Comparison of ENCODE assay signal across 9 cellular contexts in the genomic region with DNA sequence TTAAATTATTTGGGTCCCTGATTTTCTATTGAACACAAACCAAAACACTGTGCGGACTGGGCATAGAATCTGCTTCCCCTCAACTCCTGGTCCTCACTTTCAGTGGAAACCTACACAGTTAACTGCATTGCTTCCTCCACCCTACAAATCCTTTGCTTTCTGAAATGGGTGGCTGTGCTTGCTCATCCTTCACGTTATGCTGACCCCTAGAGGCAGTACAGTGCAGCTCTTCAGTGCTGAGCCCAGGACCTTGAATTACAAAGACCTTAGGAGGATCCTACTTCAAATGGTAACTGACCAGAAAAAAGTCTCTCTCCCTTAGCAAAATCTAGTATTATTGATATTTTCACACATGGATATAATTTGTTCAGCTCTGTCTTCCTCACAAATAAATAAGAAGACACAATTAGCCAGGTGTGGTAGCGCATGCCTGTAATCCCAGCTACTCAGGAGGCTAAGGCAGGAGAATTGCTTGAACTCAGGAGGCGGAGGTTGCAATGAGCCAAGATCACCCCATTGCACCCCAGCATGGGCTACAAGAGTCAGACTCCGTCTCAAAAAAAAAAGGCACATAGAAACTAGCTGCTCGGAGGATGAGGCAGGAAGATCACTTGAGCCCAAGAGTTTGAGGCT.
DNase-seq lines count a peak whose midpoint lies in the region; ATAC-seq, FAIRE-seq and TF ChIP-seq lines count a peak whose summit lies in the region.
"Had no signal": no experiment of that assay in that cellular context is flagged by ENCODE, and none has a peak within 500 bp of the region (broad histone marks: within the 10 kb centered on the region; RNA-seq: fewer than 3 reads in every experiment).

No MANE protein-coding gene starts in this region.

- peaks cover 0 to 4% (median 1%) of the 10 kb centered on the region in 4 experiments; a peak in 3 of 8 replicates for H3K36me3 ChIP-seq in H1 (ENCODE audit: control insufficient read depth in 2 of 4, insufficient read depth in 4 of 4, low read length in 3 of 4)
- no peaks in the 10 kb centered on the region for H3K36me3 ChIP-seq in mesenchymal stem cell (ENCODE audit: control insufficient read depth in 1 of 2, insufficient read depth in 2 of 2, low read depth in 1 of 2, low read length in 2 of 2)

- H3K23me2 ChIP-seq in H1 (ENCODE audit: low read depth, low read length) = no peaks in the 10 kb centered on the region

- H3K9me3 ChIP-seq in H1 (ENCODE audit: insufficient read depth in 2 of 2, low read depth in 1 of 2, low read length in 1 of 2) (no peaks in the 10 kb centered on the region), mesenchymal stem cell (ENCODE audit: control insufficient read depth, low read length) (no peaks in the 10 kb centered on the region)

- H3K4me3 ChIP-seq in H1 (ENCODE audit: extremely low read depth in 1 of 4, insufficient read depth in 2 of 4, low read depth in 3 of 4, low read length in 4 of 4) (no peak overlapping the region), mesenchymal stem cell (ENCODE audit: insufficient read depth in 1 of 2, low read depth in 1 of 2, low read length in 2 of 2) (no peak overlapping the region)

- CTCF ChIA-PET in H1 (lab: Charles Lee; ENCODE audit: partially characterized antibody) = interaction anchor here (0.6 to 14.8 kb wide), 27 partner anchors 8 to 1257 kb away, joined by 3 to 191 read pairs (median 4); no protein-coding TSS in a partner anchor

- H3K4me1 ChIP-seq in H1 (replicated peaks in 1 of 4; ENCODE audit: control insufficient read depth in 3 of 4, insufficient read depth in 4 of 4, low read length in 3 of 4) (no peaks in the 10 kb centered on the region), mesenchymal stem cell (ENCODE audit: control insufficient read depth, insufficient read depth, low read depth, low read length) (no peaks in the 10 kb centered on the region)

- H3K4ac ChIP-seq in H1 (replicated peaks; ENCODE audit: insufficient read length, low read depth, low read length) (no peak overlapping the region), mesenchymal stem cell (ENCODE audit: low read depth in 1 of 2, low read length in 2 of 2) (no peak overlapping the region)

- DNase-seq in A172 (ENCODE audit: low spot score) (peak; percentile 56), NCI-H1092 (lab: John Stamatoyannopoulos, UW) (peak; percentile 9), SKM-1 treated with dmso at 0.1 percent for 144 hours (lab: John Stamatoyannopoulos, UW; ENCODE audit: unreplicated experiment) (peak; percentile 48), H1 (ENCODE audit: low read depth in 1 of 2, low spot score in 2 of 2) (peak in 1 of 2 experiments; percentile 63), mesenchymal stem cell (peak; percentile 65), NCI-H1048 (lab: John Stamatoyannopoulos, UW) (no peak)

- TF ChIP-seq POLR2A in H1 (IDR thresholded peaks at IDR 0.05; ENCODE audit: control extremely low read depth in 1 of 2, low read depth in 2 of 2, low read length in 2 of 2) = no peak

- 67% methylated on average over 6 of the region's 6 CpGs; no CpG with 5 or more reads in 1 of the 2 experiments for WGBS in H1 (ENCODE audit: extremely low coverage in 1 of 2, insufficient coverage in 1 of 2, insufficient read length in 1 of 2, insufficient replicate concordance in 2 of 2, low coverage in 1 of 2, low lambda C conversion rate in 2 of 2, missing lambda C conversion rate in 1 of 2), 2 experiments
- 65% methylated on average over 6 of the region's 6 CpGs for WGBS in mesenchymal stem cell

- H3K4me2 ChIP-seq in H1 (ENCODE audit: insufficient read depth in 1 of 2, low read depth in 2 of 2, low read length in 2 of 2) = no peak overlapping the region
- H3K4me2 ChIP-seq in mesenchymal stem cell (ENCODE audit: low read length, poor library complexity, severe bottlenecking) = no peak overlapping the region

- no peak overlapping the region for H2BK5ac ChIP-seq in H1 (ENCODE audit: low read depth, low read length)
- H2BK5ac ChIP-seq in mesenchymal stem cell (ENCODE audit: low read depth, low read length, poor library complexity, severe bottlenecking) = no peak overlapping the region

- H3K27ac ChIP-seq in H1 (ENCODE audit: low read depth, low read length) (no peak overlapping the region), mesenchymal stem cell (ENCODE audit: low read length, poor library complexity, severe bottlenecking) (no peak overlapping the region)

- H3K9ac ChIP-seq in H1 (replicated peaks in 1 of 4; ENCODE audit: extremely low read depth in 1 of 4, low read depth in 3 of 4, low read length in 3 of 4) = no peak overlapping the region
- H3K9ac ChIP-seq in mesenchymal stem cell (ENCODE audit: low read length) = no peak overlapping the region

- H3K14ac ChIP-seq in H1 (ENCODE audit: insufficient read length) = no peak overlapping the region
- no peak overlapping the region for H3K14ac ChIP-seq in mesenchymal stem cell (ENCODE audit: low read length in 2 of 2)

- no peak overlapping the region for H3K56ac ChIP-seq in H1 (replicated peaks; ENCODE audit: insufficient read length, low read depth, low read length)

- TF ChIP-seq EP300 in H1 (IDR thresholded peaks at IDR 0.05; ENCODE audit: borderline replicate concordance in 1 of 2, low read depth in 2 of 2, low read length in 2 of 2) = no peak

- H2AFZ ChIP-seq in H1 (ENCODE audit: low read length) (no peak overlapping the region), mesenchymal stem cell (ENCODE audit: low read depth, low read length) (no peak overlapping the region)

- peak; percentile 98 for FAIRE-seq in H1 (lab: Jason Lieb, UNC)
- FAIRE-seq: frontal cortex had no signal

- H2BK12ac ChIP-seq in H1 (ENCODE audit: low read depth, low read length) = no peak overlapping the region
- no peak overlapping the region for H2BK12ac ChIP-seq in mesenchymal stem cell (ENCODE audit: low read length in 2 of 2)

- H2AK5ac ChIP-seq in H1 (ENCODE audit: low read depth, low read length) = no peak overlapping the region
- no peak overlapping the region for H2AK5ac ChIP-seq in mesenchymal stem cell (ENCODE audit: low read length, severe bottlenecking)

- TF ChIP-seq CTCF in GM12872 (IDR thresholded peaks at IDR 0.05; ENCODE audit: insufficient read depth, low read depth, low read length) (peak; percentile 93), H1 (IDR thresholded peaks at IDR 0.05; ENCODE audit: control extremely low read depth in 1 of 3, insufficient read depth in 1 of 3, low read depth in 1 of 3, low read length in 3 of 3) (peak; percentile 60 to 98 (median 76))

- H2BK15ac ChIP-seq in H1 (ENCODE audit: low read length) = no peak overlapping the region
- no peak overlapping the region for H2BK15ac ChIP-seq in mesenchymal stem cell (ENCODE audit: low read depth, poor library complexity, severe bottlenecking)

- H3K27me3 ChIP-seq in H1 (replicated peaks in 1 of 4; ENCODE audit: control insufficient read depth in 3 of 4, extremely low read depth in 1 of 4, insufficient read depth in 3 of 4, low read length in 3 of 4) (no peaks in the 10 kb centered on the region), mesenchymal stem cell (ENCODE audit: control insufficient read depth in 1 of 2, insufficient read depth in 1 of 2, low read length in 2 of 2) (no peaks in the 10 kb centered on the region)

- H2BK120ac ChIP-seq in H1 (replicated peaks; ENCODE audit: low read depth, low read length) (no peak overlapping the region), mesenchymal stem cell (ENCODE audit: low read depth, low read length) (no peak overlapping the region)

- H4K5ac ChIP-seq in H1 (ENCODE audit: insufficient read length, low read depth, low read length) = no peak overlapping the region

- ATAC-seq in HG02588 (IDR thresholded peaks at IDR 0.05; ENCODE audit: unreplicated experiment) = peak; percentile 92

- POLR2A ChIA-PET in H1 (lab: Charles Lee; ENCODE audit: partially characterized antibody) = interaction anchor here (0.6 to 0.9 kb wide), 3 partner anchors 10 to 304 kb away, joined by 3 to 5 read pairs (median 4); no protein-coding TSS in a partner anchor

- H4K20me1 ChIP-seq in H1 (replicated peaks in 1 of 2; ENCODE audit: control insufficient read depth in 1 of 2, insufficient read depth in 2 of 2, low read length in 2 of 2) = no peaks in the 10 kb centered on the region

- H2BK20ac ChIP-seq in H1 (ENCODE audit: low read length) = no peak overlapping the region

- H3K23ac ChIP-seq in H1 (ENCODE audit: insufficient read length) (no peak overlapping the region), mesenchymal stem cell (ENCODE audit: low read length in 2 of 2) (no peak overlapping the region)

- TF ChIP-seq RAD21 in H1 (IDR thresholded peaks at IDR 0.05 in 1 of 2, conservative IDR thresholded peaks at IDR 0.05 in 1 of 2; ENCODE audit: low read depth in 2 of 2, low read length in 2 of 2) = peak; percentile 82 to 83

- H4K8ac ChIP-seq in H1 (ENCODE audit: extremely low read depth, insufficient read depth, low read length) = no peak overlapping the region
- H4K8ac ChIP-seq in mesenchymal stem cell (ENCODE audit: low read length) = no peak overlapping the region

- no peaks in the 10 kb centered on the region for H3K79me2 ChIP-seq in H1 (ENCODE audit: control insufficient read depth in 1 of 2, insufficient read depth in 2 of 2, low read length in 2 of 2)

- H3K79me1 ChIP-seq in H1 (ENCODE audit: low read depth, low read length) (no peaks in the 10 kb centered on the region), mesenchymal stem cell (replicated peaks; ENCODE audit: low read length, poor library complexity, severe bottlenecking) (no peaks in the 10 kb centered on the region)

- H3K18ac ChIP-seq in H1 (ENCODE audit: extremely low read depth, low read length) (no peak overlapping the region), mesenchymal stem cell (ENCODE audit: low read depth in 1 of 2, low read length in 2 of 2) (no peak overlapping the region)

- H4K91ac ChIP-seq in H1 (replicated peaks; ENCODE audit: insufficient read length, low read length) (no peak overlapping the region), mesenchymal stem cell (ENCODE audit: low read length) (no peak overlapping the region)

TF ChIP-seq in H1, 55 proteins besides CTCF, POLR2A, EP300 and RAD21:
- TF ChIP-seq KDM4A (IDR thresholded peaks at IDR 0.05; ENCODE audit: low read depth, low read length, severe bottlenecking) (no peak), CHD2 (IDR thresholded peaks at IDR 0.05; ENCODE audit: low read length) (no peak), CREB1 (IDR thresholded peaks at IDR 0.05) (0 out of 2 replicates have a peak, but pooled peaks have one; percentile 31), JUN (IDR thresholded peaks at IDR 0.05; ENCODE audit: low read depth, low read length) (no peak)
